ENCODE assay signal across 15 cellular contexts in genomic region chr9:124513374-124513994, GRCh38. TPM values are rescaled to one million over a fixed set of nuclear protein-coding genes. Genes with fewer than 3 reads are reported as not detected.
DNase-seq lines count a peak whose midpoint lies in the region; ATAC-seq and TF ChIP-seq lines count a peak whose summit lies in the region.
"Had no signal": no experiment of that assay in that cellular context is flagged by ENCODE, and none has a peak within 500 bp of the region (broad histone marks: within the 10 kb centered on the region; RNA-seq: fewer than 3 reads in every experiment).

No MANE protein-coding gene starts in this region.

- no peaks in the 10 kb centered on the region for H3K9me3 Mint-ChIP-seq in stimulated activated naive CD8-positive, alpha-beta T cell treated with anti-CD3 and anti-CD28 coated beads, Interleukin-15, amount 100 ng/mL, for 72 hours
- no peaks in the 10 kb centered on the region for H3K9me3 Mint-ChIP-seq in endothelial cell (ENCODE audit: unreplicated experiment)
- H3K9me3 Mint-ChIP-seq: activated CD4-positive, alpha-beta T cell treated with anti-CD3 and anti-CD28 coated beads, Interleukin-2, amount 10 ng/mL, durations not matched to agents 7 days and 5 days; activated T-helper 1 cell treated with anti-CD3 and anti-CD28 coated beads, Interleukin-12 subunit alpha, Interleukin-12 subunit beta, Interleukin-2, Interleukin-4 antibody, amounts not matched to agents 30 ng/mL and 10 ng/mL and 1 ng/mL, durations not matched to agents 14 hours and 24 hours and 36 hours; T-cell had no signal

- no peak for TF ChIP-seq CTCF in endothelial cell (IDR thresholded peaks at IDR 0.05; ENCODE audit: unreplicated experiment)

- H3K27ac Mint-ChIP-seq in stimulated activated naive CD8-positive, alpha-beta T cell treated with anti-CD3 and anti-CD28 coated beads, Interleukin-15, amount 100 ng/mL, for 72 hours, result peak overlapping the region; percentile 0 to 84
- peak overlapping the region; percentile 57 for H3K27ac Mint-ChIP-seq in endothelial cell (ENCODE audit: unreplicated experiment)
- H3K27ac Mint-ChIP-seq: activated CD4-positive, alpha-beta T cell treated with anti-CD3 and anti-CD28 coated beads, Interleukin-2, amount 10 ng/mL, durations not matched to agents 7 days and 5 days; activated T-helper 1 cell treated with anti-CD3 and anti-CD28 coated beads, Interleukin-12 subunit alpha, Interleukin-12 subunit beta, Interleukin-2, Interleukin-4 antibody, amounts not matched to agents 30 ng/mL and 10 ng/mL and 1 ng/mL, durations not matched to agents 14 hours and 24 hours and 36 hours; T-cell had no signal

- no peak for DNase-seq in stimulated activated naive CD8-positive, alpha-beta T cell treated with anti-CD3 and anti-CD28 coated beads, Interleukin-15, amount 100 ng/mL, for 72 hours
- no peak for DNase-seq in stimulated activated naive CD8-positive, alpha-beta T cell treated with anti-CD3 and anti-CD28 coated beads, Interleukin-15, Interleukin-2, amounts not matched to agents 100 U/mL and 50 U/mL, for 24 hours
- DNase-seq in RPMI7951 (ENCODE audit: low read depth) (peak; percentile 46), endothelial cell (ENCODE audit: low spot score) (no peak), cortex of kidney (lab: John Stamatoyannopoulos, UW) (no peak), DMS79 treated with DMSO at 0.1 percent for 48 hours (lab: John Stamatoyannopoulos, UW) (no peak)
- no peak for DNase-seq in central memory CD4-positive, alpha-beta T cell
- DNase-seq: activated CD4-positive, alpha-beta T cell treated with anti-CD3 and anti-CD28 coated beads, Interleukin-2, amount 10 ng/mL, durations not matched to agents 7 days and 5 days; NCI-H2107; stimulated activated CD4-positive, alpha-beta T cell treated with anti-CD3 and anti-CD28 coated beads, Interleukin-15, amount 100 ng/mL, for 24 hours; T-cell; tibial artery had no signal

- no peaks in the 10 kb centered on the region for H3K27me3 Mint-ChIP-seq in stimulated activated naive CD8-positive, alpha-beta T cell treated with anti-CD3 and anti-CD28 coated beads, Interleukin-15, amount 100 ng/mL, for 72 hours
- peaks cover 7% of the 10 kb centered on the region for H3K27me3 Mint-ChIP-seq in endothelial cell (ENCODE audit: unreplicated experiment)
- H3K27me3 Mint-ChIP-seq: activated CD4-positive, alpha-beta T cell treated with anti-CD3 and anti-CD28 coated beads, Interleukin-2, amount 10 ng/mL, durations not matched to agents 7 days and 5 days had no signal

- no peak for ATAC-seq in stimulated activated naive CD8-positive, alpha-beta T cell treated with anti-CD3 and anti-CD28 coated beads, Interleukin-15, amount 100 ng/mL, for 72 hours
- no peak for ATAC-seq in stimulated activated naive CD8-positive, alpha-beta T cell treated with anti-CD3 and anti-CD28 coated beads, Interleukin-15, Interleukin-2, amounts not matched to agents 100 U/mL and 50 U/mL, for 24 hours
- no peak for ATAC-seq in esophagus mucosa
- ATAC-seq: T-cell had no signal

- peaks cover 13% of the 10 kb centered on the region for H3K36me3 Mint-ChIP-seq in endothelial cell (ENCODE audit: low read depth, unreplicated experiment)
- H3K36me3 Mint-ChIP-seq: T-cell had no signal

- H3K4me3 Mint-ChIP-seq in stimulated activated naive CD8-positive, alpha-beta T cell treated with anti-CD3 and anti-CD28 coated beads, Interleukin-15, amount 100 ng/mL, for 72 hours, result no peak overlapping the region
- H3K4me3 Mint-ChIP-seq in endothelial cell (ENCODE audit: unreplicated experiment), result peak overlapping the region; percentile 24
- H3K4me3 Mint-ChIP-seq: activated CD4-positive, alpha-beta T cell treated with anti-CD3 and anti-CD28 coated beads, Interleukin-2, amount 10 ng/mL, durations not matched to agents 7 days and 5 days; activated T-helper 1 cell treated with anti-CD3 and anti-CD28 coated beads, Interleukin-12 subunit alpha, Interleukin-12 subunit beta, Interleukin-2, Interleukin-4 antibody, amounts not matched to agents 30 ng/mL and 10 ng/mL and 1 ng/mL, durations not matched to agents 14 hours and 24 hours and 36 hours; T-cell had no signal

- no peaks in the 10 kb centered on the region for H3K4me1 Mint-ChIP-seq in stimulated activated naive CD8-positive, alpha-beta T cell treated with anti-CD3 and anti-CD28 coated beads, Interleukin-15, amount 100 ng/mL, for 72 hours
- H3K4me1 Mint-ChIP-seq in endothelial cell (ENCODE audit: unreplicated experiment), result peaks cover 47% of the 10 kb centered on the region
- H3K4me1 Mint-ChIP-seq: activated CD4-positive, alpha-beta T cell treated with anti-CD3 and anti-CD28 coated beads, Interleukin-2, amount 10 ng/mL, durations not matched to agents 7 days and 5 days had no signal

RNA-seq across cellular contexts. Expression of gene NR5A1, which starts 6.3 kb away (rescaled TPM):
- not detected in 2 replicates for total RNA-seq in RPMI7951 (2014; rRNA removed; shearing (Covaris generic))
- total RNA-seq in endothelial cell (ENCODE audit: unreplicated experiment) (1.2 TPM), esophagus mucosa (not detected)
- total RNA-seq: activated CD4-positive, alpha-beta T cell treated with anti-CD3 and anti-CD28 coated beads, Interleukin-2, amount 10 ng/mL, durations not matched to agents 7 days and 5 days; activated T-helper 1 cell treated with anti-CD3 and anti-CD28 coated beads, Interleukin-12 subunit alpha, Interleukin-12 subunit beta, Interleukin-2, Interleukin-4 antibody, amounts not matched to agents 30 ng/mL and 10 ng/mL and 1 ng/mL, durations not matched to agents 14 hours and 24 hours and 36 hours; fibroblast of villous mesenchyme had no signal
